23 cellular contexts compared by ENCODE assay signal in genomic region chr5:156219483-156219882, GRCh38.
DNase-seq lines count a peak whose midpoint lies in the region; ATAC-seq and TF ChIP-seq lines count a peak whose summit lies in the region.
"Had no signal": no experiment of that assay in that cellular context is flagged by ENCODE, and none has a peak within 500 bp of the region (broad histone marks: within the 10 kb centered on the region; RNA-seq: fewer than 3 reads in every experiment).

No MANE protein-coding gene starts in this region.

- H3K27me3 ChIP-seq in SJCRH30 (no peaks in the 10 kb centered on the region), left ventricle myocardium inferior (ENCODE audit: low read depth) (no peaks in the 10 kb centered on the region), psoas muscle (ENCODE audit: insufficient read depth in 3 of 3, low read length in 2 of 3) (no peaks in the 10 kb centered on the region), ovary (no peaks in the 10 kb centered on the region), hepatocyte (no peaks in the 10 kb centered on the region), transverse colon (no peaks in the 10 kb centered on the region)

- 21 to 34% (median 27%) methylated on average over 3 of the region's 3 CpGs for WGBS in psoas muscle, 3 donors
- WGBS in ovary, 3 donors = 65 to 68% (median 65%) methylated on average over 3 of the region's 3 CpGs
- WGBS in hepatocyte (ENCODE audit: low lambda C conversion rate, missing lambda C conversion rate) = 81% methylated on average over 3 of the region's 3 CpGs
- WGBS in transverse colon (ENCODE audit: low coverage in 1 of 2), 2 donors = 61 to 74% methylated on average over 3 of the region's 3 CpGs

- H3K79me2 ChIP-seq in hepatocyte = no peaks in the 10 kb centered on the region

- in situ Hi-C loops in transverse colon (cut with MboI; ENCODE audit: low pct_ligation_motif_present in 1 of 4, low pct_unique_long_range_greater_than_20kb in 1 of 4, low sequenced_read_pairs in 3 of 4) = no loop called here

- TF ChIP-seq EP300 in ovary (IDR thresholded peaks at IDR 0.05) = no peak
- no peak for TF ChIP-seq EP300 in transverse colon (IDR thresholded peaks at IDR 0.05; ENCODE audit: low read depth)

- TF ChIP-seq CTCF in left ventricle myocardium inferior (IDR thresholded peaks at IDR 0.05; ENCODE audit: borderline replicate concordance) = no peak
- no peak for TF ChIP-seq CTCF in psoas muscle (IDR thresholded peaks at IDR 0.05)
- no peak for TF ChIP-seq CTCF in ovary (IDR thresholded peaks at IDR 0.05)
- TF ChIP-seq CTCF in hepatocyte (IDR thresholded peaks at IDR 0.05; ENCODE audit: poor library complexity) = no peak
- TF ChIP-seq CTCF in transverse colon (IDR thresholded peaks at IDR 0.05) = no peak

- H3K36me3 ChIP-seq in SJCRH30 = no peaks in the 10 kb centered on the region
- no peaks in the 10 kb centered on the region for H3K36me3 ChIP-seq in left ventricle myocardium inferior
- H3K36me3 ChIP-seq in psoas muscle (ENCODE audit: insufficient read depth in 1 of 2, low read depth in 1 of 2) = no peaks in the 10 kb centered on the region
- H3K36me3 ChIP-seq in ovary = no peaks in the 10 kb centered on the region
- H3K36me3 ChIP-seq in hepatocyte (replicated peaks; ENCODE audit: insufficient read depth, low read depth) = no peaks in the 10 kb centered on the region
- H3K36me3 ChIP-seq in transverse colon = no peaks in the 10 kb centered on the region

- DNase-seq in NCI-H524 treated with DMSO at 0.1 percent for 48 hours (lab: John Stamatoyannopoulos, UW) (peak; percentile 68), SJCRH30 (peak; percentile 8 to 51), left ventricle myocardium inferior (no peak), psoas muscle (no peak), ovary (no peak), NCI-H187 treated with DMSO at 0.1 percent for 48 hours (lab: John Stamatoyannopoulos, UW) (no peak), hepatocyte (ENCODE audit: low spot score) (no peak), transverse colon (no peak)
- DNase-seq: Caco-2; CD8-positive, alpha-beta T cell; GM23248; H7; Karpas-422; NCI-H1092; NCI-H1417 treated with DMSO at 0.1 percent for 48 hours; NCI-H1694 treated with DMSO at 0.1 percent for 48 hours; NCI-H2081 treated with DMSO at 0.1 percent for 48 hours; NCI-H2171; NCI-H226; NCI-H510A treated with DMSO at 0.1 percent for 48 hours had no signal

- peak; percentile 64 to 96 (median 92) for ATAC-seq in psoas muscle
- ATAC-seq: CD8-positive, alpha-beta T cell; Panc1; SK-N-SH treated with all-trans-retinoic acid at 6 μM for 48 hours had no signal

- H3K9me3 ChIP-seq in SJCRH30 (replicated peaks) = no peaks in the 10 kb centered on the region
- H3K9me3 ChIP-seq in left ventricle myocardium inferior (replicated peaks) = peaks cover 5% of the 10 kb centered on the region
- H3K9me3 ChIP-seq in psoas muscle = peaks cover 7% of the 10 kb centered on the region
- no peaks in the 10 kb centered on the region for H3K9me3 ChIP-seq in ovary
- H3K9me3 ChIP-seq in hepatocyte (ENCODE audit: low read depth) = no peaks in the 10 kb centered on the region
- H3K9me3 ChIP-seq in transverse colon = no peaks in the 10 kb centered on the region
- H3K9me3 ChIP-seq: Caco-2 had no signal

- H2AFZ ChIP-seq in hepatocyte = no peak overlapping the region
- H2AFZ ChIP-seq: GM23248 had no signal

- intact Hi-C loops in left ventricle myocardium inferior (cut with micrococcal nuclease) = no loop called here
- intact Hi-C loops in psoas muscle (cut with DNase I) = no loop called here
- intact Hi-C loops in ovary (cut with DNase I) = no loop called here
- intact Hi-C loops in transverse colon (cut with DNase I; ENCODE audit: low total_unique reads) = loop anchor here (10.0 kb wide), 1 partner anchor 1715 kb away; no protein-coding TSS in a partner anchor

- H3K4me2 ChIP-seq in hepatocyte = no peak overlapping the region

- H3K4me1 ChIP-seq in SJCRH30 (peaks cover 34% of the 10 kb centered on the region), left ventricle myocardium inferior (peaks cover 14% of the 10 kb centered on the region), psoas muscle (peaks cover 13% of the 10 kb centered on the region), ovary (ENCODE audit: insufficient read depth) (no peaks in the 10 kb centered on the region), hepatocyte (ENCODE audit: insufficient read depth) (no peaks in the 10 kb centered on the region), transverse colon (no peaks in the 10 kb centered on the region)
- H3K4me1 ChIP-seq: Caco-2 had no signal

- no peak overlapping the region for H3K4me3 ChIP-seq in SJCRH30
- H3K4me3 ChIP-seq in left ventricle myocardium inferior = no peak overlapping the region
- no peak overlapping the region for H3K4me3 ChIP-seq in psoas muscle
- no peak overlapping the region for H3K4me3 ChIP-seq in ovary
- no peak overlapping the region for H3K4me3 ChIP-seq in hepatocyte
- no peak overlapping the region for H3K4me3 ChIP-seq in transverse colon
- H3K4me3 ChIP-seq: GM23248 had no signal

- no peak for TF ChIP-seq POLR2A in ovary (IDR thresholded peaks at IDR 0.05)
- TF ChIP-seq POLR2A in transverse colon (IDR thresholded peaks at IDR 0.05) = no peak

- no peaks in the 10 kb centered on the region for H4K20me1 ChIP-seq in hepatocyte (ENCODE audit: insufficient read depth, poor library complexity, severe bottlenecking)

- H3K27ac ChIP-seq in SJCRH30 (no peak overlapping the region), left ventricle myocardium inferior (replicated peaks) (peak overlapping the region; percentile 20), psoas muscle (peak overlapping the region; percentile 58), ovary (no peak overlapping the region), hepatocyte (no peak overlapping the region), transverse colon (no peak overlapping the region)
- H3K27ac ChIP-seq: C4-2B, GM23248 had no signal

- no peaks in the 10 kb centered on the region for H3K9me2 ChIP-seq in hepatocyte (replicated peaks; ENCODE audit: insufficient read depth)

Comparison
In these comparisons a context has a peak if more than half of its experiments do, and no peak if none do; other contexts are left out.
1. DNase-seq: peak in NCI-H524 treated with DMSO at 0.1 percent for 48 hours (single experiment) and SJCRH30 (2 of 2); none in left ventricle myocardium inferior (single experiment), psoas muscle (0 of 2), ovary (0 of 5), NCI-H187 treated with DMSO at 0.1 percent for 48 hours (single experiment), hepatocyte (single experiment) and transverse colon (single experiment).
2. H3K27ac ChIP-seq: peak in left ventricle myocardium inferior (single experiment) and psoas muscle (single experiment); none in SJCRH30 (single experiment), ovary (0 of 2), hepatocyte (single experiment) and transverse colon (0 of 4).